In the genomic region with DNA sequence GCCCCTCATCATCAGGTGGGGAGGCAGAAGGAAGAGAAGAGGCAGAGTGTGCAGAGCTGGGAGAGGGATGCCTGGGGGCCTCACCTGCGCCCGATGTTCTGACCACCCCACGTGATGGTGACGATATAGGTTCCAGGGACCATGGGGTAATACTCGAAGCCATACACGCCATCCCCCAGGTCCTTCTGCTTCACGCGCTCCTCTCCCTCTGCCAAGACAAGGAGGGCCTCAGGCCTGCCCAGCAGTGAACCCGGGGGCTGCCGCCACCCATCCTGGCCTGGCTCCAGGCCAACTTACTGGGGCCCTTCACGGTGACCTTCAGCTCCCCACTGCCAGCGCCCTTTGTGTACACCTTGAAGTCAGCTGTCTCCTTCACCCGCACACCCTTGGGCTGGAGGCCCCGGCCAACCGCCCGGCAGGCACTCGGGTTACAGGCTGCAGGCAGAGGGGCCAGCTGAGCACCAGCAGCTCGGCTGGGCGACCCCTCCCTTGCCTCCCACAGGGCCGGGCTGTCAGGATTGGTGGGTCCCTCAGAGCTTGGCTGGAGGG, we compare ENCODE assay signal across 18 cellular contexts. TPM values are rescaled to one million over a fixed set of nuclear protein-coding genes. Genes with fewer than 3 reads are reported as not detected.
DNase-seq lines count a peak whose midpoint lies in the region; ATAC-seq and TF ChIP-seq lines count a peak whose summit lies in the region.
"Had no signal": no experiment of that assay in that cellular context is flagged by ENCODE, and none has a peak within 500 bp of the region (broad histone marks: within the 10 kb centered on the region; RNA-seq: fewer than 3 reads in every experiment).

No MANE protein-coding gene starts in this region.

- TF ChIP-seq CTCF in coronary artery (IDR thresholded peaks at IDR 0.05) = no peak

- H3K4me3 ChIP-seq in coronary artery = peak overlapping the region; percentile 93
- H3K4me3 ChIP-seq: PC-9, smooth muscle cell, suprapubic skin had no signal

- no peaks in the 10 kb centered on the region for H3K9me3 Mint-ChIP-seq in activated CD4-positive, alpha-beta memory T cell treated with anti-CD3 and anti-CD28 coated beads, Interleukin-2, amount 10 ng/mL, durations not matched to agents 7 days and 5 days
- no peaks in the 10 kb centered on the region for H3K9me3 Mint-ChIP-seq in activated CD4-positive, alpha-beta memory T cell treated with anti-CD3 and anti-CD28 coated beads for 36 hours
- no peaks in the 10 kb centered on the region for H3K9me3 Mint-ChIP-seq in stimulated activated effector memory CD8-positive, alpha-beta T cell treated with anti-CD3 and anti-CD28 coated beads, Interleukin-12 subunit alpha, Interleukin-12 subunit beta, amount 100 ng/mL, for 72 hours

- peak overlapping the region; percentile 89 to 99 for H3K27ac ChIP-seq in coronary artery
- H3K27ac ChIP-seq: PC-9, suprapubic skin had no signal

- peaks cover 53% of the 10 kb centered on the region for H3K4me1 Mint-ChIP-seq in activated CD4-positive, alpha-beta memory T cell treated with anti-CD3 and anti-CD28 coated beads, Interleukin-2, amount 10 ng/mL, durations not matched to agents 7 days and 5 days
- H3K4me1 Mint-ChIP-seq in activated CD4-positive, alpha-beta memory T cell treated with anti-CD3 and anti-CD28 coated beads for 36 hours (ENCODE audit: low read depth) = peaks cover 14% of the 10 kb centered on the region
- peaks cover 24% of the 10 kb centered on the region for H3K4me1 Mint-ChIP-seq in stimulated activated effector memory CD8-positive, alpha-beta T cell treated with anti-CD3 and anti-CD28 coated beads, Interleukin-12 subunit alpha, Interleukin-12 subunit beta, amount 100 ng/mL, for 72 hours
- H3K4me1 Mint-ChIP-seq: nephron had no signal

- POLR2A ChIA-PET in activated CD4-positive, alpha-beta memory T cell treated with anti-CD3 and anti-CD28 coated beads, Interleukin-2, amount 10 ng/mL, durations not matched to agents 7 days and 5 days (lab: Charles Lee) = interaction anchor here (0.9 to 3.5 kb wide), 5 partner anchors 8 to 459 kb away, joined by 3 to 20 read pairs (median 4); no protein-coding TSS in a partner anchor
- POLR2A ChIA-PET in activated CD4-positive, alpha-beta memory T cell treated with anti-CD3 and anti-CD28 coated beads for 36 hours (lab: Charles Lee) = interaction anchor here (1.2 kb wide), 2 partner anchors 17 to 19 kb away, joined by 3 read pairs; no protein-coding TSS in a partner anchor

- intact Hi-C loops in activated CD4-positive, alpha-beta memory T cell treated with anti-CD3 and anti-CD28 coated beads for 36 hours (cut with micrococcal nuclease) = no loop called here

- no peaks in the 10 kb centered on the region for H3K27me3 Mint-ChIP-seq in activated CD4-positive, alpha-beta memory T cell treated with anti-CD3 and anti-CD28 coated beads, Interleukin-2, amount 10 ng/mL, durations not matched to agents 7 days and 5 days
- H3K27me3 Mint-ChIP-seq in activated CD4-positive, alpha-beta memory T cell treated with anti-CD3 and anti-CD28 coated beads for 36 hours = no peaks in the 10 kb centered on the region

- no peak for ATAC-seq in stimulated activated effector memory CD8-positive, alpha-beta T cell treated with anti-CD3 and anti-CD28 coated beads, Interleukin-12 subunit alpha, Interleukin-12 subunit beta, amount 100 ng/mL, for 72 hours
- ATAC-seq: left lobe of liver had no signal

- H3K36me3 Mint-ChIP-seq in activated CD4-positive, alpha-beta memory T cell treated with anti-CD3 and anti-CD28 coated beads, Interleukin-2, amount 10 ng/mL, durations not matched to agents 7 days and 5 days (ENCODE audit: low read depth) = peaks cover 62% of the 10 kb centered on the region
- H3K36me3 Mint-ChIP-seq in activated CD4-positive, alpha-beta memory T cell treated with anti-CD3 and anti-CD28 coated beads for 36 hours = peaks cover 30% of the 10 kb centered on the region
- peaks cover 100% of the 10 kb centered on the region for H3K36me3 Mint-ChIP-seq in stimulated activated effector memory CD8-positive, alpha-beta T cell treated with anti-CD3 and anti-CD28 coated beads, Interleukin-12 subunit alpha, Interleukin-12 subunit beta, amount 100 ng/mL, for 72 hours

- no peak for DNase-seq in activated CD4-positive, alpha-beta memory T cell treated with anti-CD3 and anti-CD28 coated beads, Interleukin-2, amount 10 ng/mL, durations not matched to agents 7 days and 5 days
- DNase-seq in activated CD4-positive, alpha-beta memory T cell treated with anti-CD3 and anti-CD28 coated beads for 36 hours = no peak
- DNase-seq in coronary artery (ENCODE audit: low spot score) (no peak), GM19238 (ENCODE audit: insufficient read length, low spot score) (no peak), HPDE6-E6E7 (ENCODE audit: extremely low spot score) (no peak)
- DNase-seq in stimulated activated effector memory CD8-positive, alpha-beta T cell treated with anti-CD3 and anti-CD28 coated beads, Interleukin-12 subunit alpha, Interleukin-12 subunit beta, amount 100 ng/mL, for 72 hours (ENCODE audit: low spot score in 2 of 2) = no peak
- DNase-seq: activated CD4-positive, CD25-positive, alpha-beta regulatory T cell; H7; hypothalamus; Karpas-422; NCI-H1436 treated with DMSO at 0.1 percent for 48 hours; NCI-H524 treated with DMSO at 0.1 percent for 48 hours; PC-9; SW 1271 had no signal

- H3K4me3 Mint-ChIP-seq in activated CD4-positive, alpha-beta memory T cell treated with anti-CD3 and anti-CD28 coated beads, Interleukin-2, amount 10 ng/mL, durations not matched to agents 7 days and 5 days = no peak overlapping the region
- no peak overlapping the region for H3K4me3 Mint-ChIP-seq in activated CD4-positive, alpha-beta memory T cell treated with anti-CD3 and anti-CD28 coated beads for 36 hours
- peak overlapping the region; percentile 83 for H3K4me3 Mint-ChIP-seq in stimulated activated effector memory CD8-positive, alpha-beta T cell treated with anti-CD3 and anti-CD28 coated beads, Interleukin-12 subunit alpha, Interleukin-12 subunit beta, amount 100 ng/mL, for 72 hours

- peak overlapping the region; percentile 44 for H3K27ac Mint-ChIP-seq in activated CD4-positive, alpha-beta memory T cell treated with anti-CD3 and anti-CD28 coated beads, Interleukin-2, amount 10 ng/mL, durations not matched to agents 7 days and 5 days
- no peak overlapping the region for H3K27ac Mint-ChIP-seq in activated CD4-positive, alpha-beta memory T cell treated with anti-CD3 and anti-CD28 coated beads for 36 hours
- H3K27ac Mint-ChIP-seq in stimulated activated effector memory CD8-positive, alpha-beta T cell treated with anti-CD3 and anti-CD28 coated beads, Interleukin-12 subunit alpha, Interleukin-12 subunit beta, amount 100 ng/mL, for 72 hours = peak overlapping the region; percentile 89
- H3K27ac Mint-ChIP-seq: nephron had no signal

- CTCF ChIA-PET in activated CD4-positive, alpha-beta memory T cell treated with anti-CD3 and anti-CD28 coated beads, Interleukin-2, amount 10 ng/mL, durations not matched to agents 7 days and 5 days (lab: Charles Lee) = no interaction called here
- CTCF ChIA-PET in activated CD4-positive, alpha-beta memory T cell treated with anti-CD3 and anti-CD28 coated beads for 36 hours (lab: Charles Lee) = no interaction called here

RNA-seq across cellular contexts. Expression of gene FLNA, which starts 9.3 kb away (rescaled TPM):
- total RNA-seq in activated CD4-positive, alpha-beta memory T cell treated with anti-CD3 and anti-CD28 coated beads, Interleukin-2, amount 10 ng/mL, durations not matched to agents 7 days and 5 days = 1,000 to 10,000 TPM; 1,571 to 1,579 TPM
- 1,000 to 10,000 TPM; 1,023 to 1,032 TPM for total RNA-seq in activated CD4-positive, alpha-beta memory T cell treated with anti-CD3 and anti-CD28 coated beads for 36 hours

RNA-seq across cellular contexts. Expression of gene EMD, which starts 14.0 kb away (rescaled TPM):
- 10 to 100 TPM; 65.5 to 66.0 TPM for total RNA-seq in activated CD4-positive, alpha-beta memory T cell treated with anti-CD3 and anti-CD28 coated beads, Interleukin-2, amount 10 ng/mL, durations not matched to agents 7 days and 5 days
- total RNA-seq in activated CD4-positive, alpha-beta memory T cell treated with anti-CD3 and anti-CD28 coated beads for 36 hours = 10 to 100 TPM; 75.8 to 79.1 TPM

RNA-seq across cellular contexts. Expression of gene RPL10, which starts 33.1 kb away (rescaled TPM):
- 1,000 to 10,000 TPM; 2,958 to 2,962 TPM for total RNA-seq in activated CD4-positive, alpha-beta memory T cell treated with anti-CD3 and anti-CD28 coated beads, Interleukin-2, amount 10 ng/mL, durations not matched to agents 7 days and 5 days
- total RNA-seq in activated CD4-positive, alpha-beta memory T cell treated with anti-CD3 and anti-CD28 coated beads for 36 hours = 1,000 to 10,000 TPM; 3,597 to 3,654 TPM

RNA-seq across cellular contexts. Expression of gene DNASE1L1, which starts 43.9 kb away (rescaled TPM):
- 10 to 100 TPM; 23.3 to 23.7 TPM for total RNA-seq in activated CD4-positive, alpha-beta memory T cell treated with anti-CD3 and anti-CD28 coated beads, Interleukin-2, amount 10 ng/mL, durations not matched to agents 7 days and 5 days
- 10 to 100 TPM; 12.5 to 13.3 TPM for total RNA-seq in activated CD4-positive, alpha-beta memory T cell treated with anti-CD3 and anti-CD28 coated beads for 36 hours

RNA-seq across cellular contexts. Expression of gene TAFAZZIN, which starts 46.2 kb away (rescaled TPM):
- total RNA-seq in activated CD4-positive, alpha-beta memory T cell treated with anti-CD3 and anti-CD28 coated beads, Interleukin-2, amount 10 ng/mL, durations not matched to agents 7 days and 5 days = 10 to 100 TPM; 93.7 to 93.9 TPM
- total RNA-seq in activated CD4-positive, alpha-beta memory T cell treated with anti-CD3 and anti-CD28 coated beads for 36 hours = 10 to 100 TPM; 58.6 to 66.4 TPM
